In genomic region chr6:96124778-96125177, GRCh38 we compare ENCODE assay signal across 20 cellular contexts.
A peak's percentile ranks its signal among the peaks of the same experiment; 100 is the strongest.
DNase-seq lines count a peak whose midpoint lies in the region; ATAC-seq and TF ChIP-seq lines count a peak whose summit lies in the region.
"Had no signal": no experiment of that assay in that cellular context is flagged by ENCODE, and none has a peak within 500 bp of the region (broad histone marks: within the 10 kb centered on the region; RNA-seq: fewer than 3 reads in every experiment).

No MANE protein-coding gene starts in this region.

- H2AFZ ChIP-seq in PC-9 (no peak overlapping the region), Karpas-422 (ENCODE audit: low read length) (no peak overlapping the region)
- H2AFZ ChIP-seq: GM23248 had no signal

- no peaks in the 10 kb centered on the region for H4K20me1 ChIP-seq in PC-9 (ENCODE audit: insufficient read depth)
- no peaks in the 10 kb centered on the region for H4K20me1 ChIP-seq in Karpas-422 (ENCODE audit: insufficient read depth, low read depth, low read length)

- H3K36me3 Mint-ChIP-seq in T-helper 17 cell (ENCODE audit: low read depth): no peaks in the 10 kb centered on the region
- H3K36me3 Mint-ChIP-seq: CD14-positive monocyte had no signal

- H3K27ac ChIP-seq in PC-9 (0 out of 2 replicates have a peak overlapping the region, but pooled peaks have one; percentile 11), Karpas-422 (ENCODE audit: low read length) (no peak overlapping the region)
- H3K27ac ChIP-seq: GM23248, SJCRH30 had no signal

- H3K36me3 ChIP-seq in PC-9 (ENCODE audit: low read depth): no peaks in the 10 kb centered on the region
- no peaks in the 10 kb centered on the region for H3K36me3 ChIP-seq in Karpas-422 (ENCODE audit: insufficient read depth, low read length)
- H3K36me3 ChIP-seq: SJCRH30 had no signal

- no peaks in the 10 kb centered on the region for H3K9me3 ChIP-seq in PC-9 (ENCODE audit: insufficient read depth, low read depth)
- no peaks in the 10 kb centered on the region for H3K9me3 ChIP-seq in T-helper 17 cell (ENCODE audit: control insufficient read depth, low read length, poor library complexity, severe bottlenecking)
- no peaks in the 10 kb centered on the region for H3K9me3 ChIP-seq in Karpas-422 (ENCODE audit: low read length)
- H3K9me3 ChIP-seq: SJCRH30 had no signal

- H3K27me3 Mint-ChIP-seq in T-helper 17 cell: no peaks in the 10 kb centered on the region

- no peaks in the 10 kb centered on the region for H3K4me1 Mint-ChIP-seq in T-helper 17 cell
- H3K4me1 Mint-ChIP-seq: CD14-positive monocyte had no signal

- POLR2A ChIA-PET in PC-9 (lab: Charles Lee; ENCODE audit: unreplicated experiment): no interaction called here

- H3K4me3 ChIP-seq in PC-9 (no peak overlapping the region), epithelial cell of esophagus (ENCODE audit: low read length) (no peak overlapping the region), Karpas-422 (ENCODE audit: low read length) (no peak overlapping the region)
- H3K4me3 ChIP-seq: GM12878, GM23248, SJCRH30 had no signal

- intact Hi-C loops in PC-9 (cut with micrococcal nuclease; ENCODE audit: unreplicated experiment) (no loop called here), Right ventricle myocardium superior (cut with DNase I) (no loop called here)

- H3K27me3 ChIP-seq in PC-9 (ENCODE audit: insufficient read depth, low read depth) (no peaks in the 10 kb centered on the region), Karpas-422 (ENCODE audit: low read length) (no peaks in the 10 kb centered on the region)
- H3K27me3 ChIP-seq: SJCRH30 had no signal

- DNase-seq in PC-9 (no peak), epithelial cell of esophagus (ENCODE audit: low read depth) (peak; percentile 9), pons (ENCODE audit: low spot score) (peak; percentile 22), Right ventricle myocardium superior (no peak), T-helper 17 cell (no peak), Karpas-422 (no peak)
- DNase-seq in activated CD8-positive, alpha-beta memory T cell treated with anti-CD3 and anti-CD28 coated beads for 24 hours: no peak
- DNase-seq: COR-L47, DMS53, GM23248, KBM-7, NCI-H1092, NCI-H1694, NCI-H2107, NCI-H446, NCI-H774, SJCRH30 had no signal

- H3K9me2 ChIP-seq in PC-9 (ENCODE audit: insufficient read depth) (no peaks in the 10 kb centered on the region), Karpas-422 (replicated peaks; ENCODE audit: insufficient read depth, low read length) (no peaks in the 10 kb centered on the region)

- H3K9ac ChIP-seq in Karpas-422 (ENCODE audit: low read length): no peak overlapping the region
- H3K9ac ChIP-seq: GM23248 had no signal

- CTCF ChIA-PET in PC-9 (lab: Charles Lee): no interaction called here

- no peak overlapping the region for H3K27ac Mint-ChIP-seq in T-helper 17 cell
- H3K27ac Mint-ChIP-seq: CD14-positive monocyte had no signal

- no peak overlapping the region for H3K4me3 Mint-ChIP-seq in T-helper 17 cell
- H3K4me3 Mint-ChIP-seq: CD14-positive monocyte had no signal

- H3F3A ChIP-seq in PC-9 (ENCODE audit: insufficient read depth, low read depth): no peaks in the 10 kb centered on the region

- H3K4me1 ChIP-seq in PC-9 (replicated peaks; ENCODE audit: insufficient read depth): no peaks in the 10 kb centered on the region
- no peaks in the 10 kb centered on the region for H3K4me1 ChIP-seq in Karpas-422 (ENCODE audit: low read length)
- H3K4me1 ChIP-seq: SJCRH30 had no signal

- H3K4me2 ChIP-seq in PC-9: no peak overlapping the region
- H3K4me2 ChIP-seq in Karpas-422 (ENCODE audit: low read depth, low read length, poor library complexity, severe bottlenecking): no peak overlapping the region

- no TSS peak for BruUV-seq in PC-9 (replicated peaks; lab: Mats Ljungman, UMichigan)

- ATAC-seq in GM18868 (IDR thresholded peaks at IDR 0.05; ENCODE audit: unreplicated experiment) (peak; percentile 57), Right ventricle myocardium superior (ENCODE audit: poor library complexity) (no peak), T-helper 17 cell (no peak)
- ATAC-seq: GM12878 had no signal

- H3K79me2 ChIP-seq in PC-9 (ENCODE audit: low read depth) (no peaks in the 10 kb centered on the region), Karpas-422 (ENCODE audit: low read length) (no peaks in the 10 kb centered on the region)

- TF ChIP-seq CTCF in PC-9 (conservative IDR thresholded peaks at IDR 0.05): no peak
- no peak for TF ChIP-seq CTCF in epithelial cell of esophagus (IDR thresholded peaks at IDR 0.05; ENCODE audit: insufficient read depth, low read depth, low read length, missing control alignments)

Comparison
In these comparisons a context has a peak if more than half of its experiments do, and no peak if none do; other contexts are left out.
1. DNase-seq: peak in epithelial cell of esophagus (single experiment) and pons (single experiment); none in PC-9 (0 of 2), Right ventricle myocardium superior (single experiment), activated CD8-positive, alpha-beta memory T cell treated with anti-CD3 and anti-CD28 coated beads for 24 hours (single experiment), T-helper 17 cell (0 of 3) and Karpas-422 (single experiment).